1 cellular context compared by ENCODE assay signal in genomic region chr22:20393705-20394476, GRCh38.
A peak's percentile ranks its signal among the peaks of the same experiment; 100 is the strongest.
TF ChIP-seq lines count a peak whose summit lies in the region.

Gene ZNF74, plus strand, starts transcription at chr22:20394151. Its CDS starts 478 bp downstream, at chr22:20394629.

TF ChIP-seq in HepG2, 621 proteins besides CTCF, POLR2A, EP300 and RAD21 (continued from another document and continues in another):
- TF ChIP-seq ZNF646 (CRISPR knock-in tag; IDR thresholded peaks at IDR 0.05) (no peak), ARID5B (CRISPR knock-in tag; IDR thresholded peaks at IDR 0.05) (no peak), GTF2F1 (IDR thresholded peaks at IDR 0.05; ENCODE audit: low read length) (no peak), ZNF749 (CRISPR knock-in tag; IDR thresholded peaks at IDR 0.05; ENCODE audit: borderline replicate concordance) (peak; percentile 31; the same call in 1 of the 2 replicates), ZNF710 (CRISPR knock-in tag; IDR thresholded peaks at IDR 0.05; ENCODE audit: borderline replicate concordance) (no peak), NFE2L1 (CRISPR knock-in tag; IDR thresholded peaks at IDR 0.05; ENCODE audit: borderline replicate concordance) (no peak), ZNF143 (CRISPR knock-in tag; IDR thresholded peaks at IDR 0.05) (peak; percentile 94), FOXO1 (CRISPR knock-in tag; IDR thresholded peaks at IDR 0.05) (no peak), ZNF574 (CRISPR knock-in tag; IDR thresholded peaks at IDR 0.05) (peak; percentile 76), JARID2 (CRISPR knock-in tag; IDR thresholded peaks at IDR 0.05; ENCODE audit: insufficient replicate concordance) (no peak), ZFP62 (CRISPR knock-in tag; IDR thresholded peaks at IDR 0.05) (peak; percentile 55; the same call in 1 of the 2 replicates), ZNF605 (CRISPR knock-in tag; IDR thresholded peaks at IDR 0.05) (no peak; the same call in 1 of the 2 replicates), ZNF784 (CRISPR knock-in tag; IDR thresholded peaks at IDR 0.05; ENCODE audit: borderline replicate concordance) (0 out of 2 replicates have a peak, but pooled peaks have one; percentile 42), FUBP1 (CRISPR knock-in tag; IDR thresholded peaks at IDR 0.05; ENCODE audit: borderline replicate concordance) (no peak), ZNF501 (CRISPR knock-in tag; IDR thresholded peaks at IDR 0.05) (peak; percentile 68), MBNL3 (CRISPR knock-in tag; conservative IDR thresholded peaks at IDR 0.05) (no peak), RFXANK (CRISPR knock-in tag; IDR thresholded peaks at IDR 0.05) (no peak), ZBTB42 (CRISPR knock-in tag; IDR thresholded peaks at IDR 0.05) (no peak), NFKB2 (CRISPR knock-in tag; IDR thresholded peaks at IDR 0.05; ENCODE audit: borderline replicate concordance) (peak; percentile 88; the same call in 1 of the 2 replicates), GTF3A (CRISPR knock-in tag; conservative IDR thresholded peaks at IDR 0.05) (no peak), ZFP82 (CRISPR knock-in tag; IDR thresholded peaks at IDR 0.05; ENCODE audit: borderline replicate concordance) (no peak), CSRNP1 (CRISPR knock-in tag; IDR thresholded peaks at IDR 0.05) (no peak), DMAP1 (CRISPR knock-in tag; IDR thresholded peaks at IDR 0.05) (peak; percentile 59; the same call in 1 of the 2 replicates), ZNF607 (CRISPR knock-in tag; IDR thresholded peaks at IDR 0.05; ENCODE audit: borderline replicate concordance) (peak; percentile 33; the same call in 1 of the 2 replicates), ZNF121 (CRISPR knock-in tag; IDR thresholded peaks at IDR 0.05) (no peak), ZNF142 (CRISPR knock-in tag; IDR thresholded peaks at IDR 0.05) (no peak), BHLHE40 (IDR thresholded peaks at IDR 0.05; ENCODE audit: low read length) (no peak)
